Comparison of ENCODE assay signal across 29 cellular contexts in genomic region chr1:83516369-83516768, GRCh38.
DNase-seq lines count a peak whose midpoint lies in the region; ATAC-seq and TF ChIP-seq lines count a peak whose summit lies in the region.
"Had no signal": no experiment of that assay in that cellular context is flagged by ENCODE, and none has a peak within 500 bp of the region (broad histone marks: within the 10 kb centered on the region; RNA-seq: fewer than 3 reads in every experiment).

No MANE protein-coding gene starts in this region.

- H3K79me2 ChIP-seq in SK-N-SH (ENCODE audit: insufficient read depth): no peaks in the 10 kb centered on the region
- H3K79me2 ChIP-seq: parathyroid adenoma had no signal

- H3K36me3 Mint-ChIP-seq in activated naive CD8-positive, alpha-beta T cell: peaks cover 4% of the 10 kb centered on the region
- no peaks in the 10 kb centered on the region for H3K36me3 Mint-ChIP-seq in activated naive CD8-positive, alpha-beta T cell treated with anti-CD3 and anti-CD28 coated beads, Interleukin-2, amount 50 U/mL, for 24 hours (ENCODE audit: low read depth)
- no peaks in the 10 kb centered on the region for H3K36me3 Mint-ChIP-seq in nephron progenitor cell (ENCODE audit: low read depth)
- H3K36me3 Mint-ChIP-seq: CD4-positive, CD25-positive, alpha-beta regulatory T cell; natural killer cell had no signal

- H3K4me1 Mint-ChIP-seq in activated naive CD8-positive, alpha-beta T cell (ENCODE audit: low read depth): peaks cover 23% of the 10 kb centered on the region
- H3K4me1 Mint-ChIP-seq in activated naive CD8-positive, alpha-beta T cell treated with anti-CD3 and anti-CD28 coated beads, Interleukin-2, amount 50 U/mL, for 24 hours: peaks cover 20% of the 10 kb centered on the region
- H3K4me1 Mint-ChIP-seq in nephron progenitor cell: no peaks in the 10 kb centered on the region
- H3K4me1 Mint-ChIP-seq: natural killer cell, T-helper 17 cell had no signal

- no peak overlapping the region for H3K4me3 ChIP-seq in SK-N-SH (ENCODE audit: low read depth in 2 of 2, low read length in 1 of 2)
- no peak overlapping the region for H3K4me3 ChIP-seq in fibroblast of the aortic adventitia (ENCODE audit: low read depth, low read length)
- H3K4me3 ChIP-seq: dorsolateral prefrontal cortex, gastrocnemius medialis, K562, left ventricle myocardium inferior, SJCRH30, thoracic aorta had no signal

- TF ChIP-seq RAD21 in SK-N-SH (IDR thresholded peaks at IDR 0.05; ENCODE audit: low read length): no peak; the same call in 1 of the 2 replicates

- H3K4me3 Mint-ChIP-seq in activated naive CD8-positive, alpha-beta T cell: no peak overlapping the region
- no peak overlapping the region for H3K4me3 Mint-ChIP-seq in activated naive CD8-positive, alpha-beta T cell treated with anti-CD3 and anti-CD28 coated beads, Interleukin-2, amount 50 U/mL, for 24 hours
- H3K4me3 Mint-ChIP-seq in nephron progenitor cell: no peak overlapping the region
- H3K4me3 Mint-ChIP-seq: activated CD8-positive, alpha-beta memory T cell treated with anti-CD3 and anti-CD28 coated beads, Interleukin-2, amount 10 ng/mL, durations not matched to agents 7 days and 5 days; activated naive CD4-positive, alpha-beta T cell treated with anti-CD3 and anti-CD28 coated beads, Interleukin-2, amount 50 U/mL, for 24 hours; CD4-positive, CD25-positive, alpha-beta regulatory T cell; natural killer cell; T-helper 17 cell had no signal

- no peaks in the 10 kb centered on the region for H3K9me2 ChIP-seq in SK-N-SH

- no peak for ATAC-seq in activated naive CD8-positive, alpha-beta T cell treated with anti-CD3 and anti-CD28 coated beads, Interleukin-2, amount 50 U/mL, for 24 hours
- ATAC-seq in left ventricle myocardium superior: no peak
- ATAC-seq: gastrocnemius medialis, K562, natural killer cell, right cardiac atrium, T-helper 17 cell had no signal

- 34% methylated on average over 2 of the region's 2 CpGs for whole genome bisulfite sequencing in SK-N-SH (ENCODE audit: low lambda C conversion rate)

- peak overlapping the region; percentile 92 for H3K27ac Mint-ChIP-seq in activated naive CD8-positive, alpha-beta T cell
- H3K27ac Mint-ChIP-seq in activated naive CD8-positive, alpha-beta T cell treated with anti-CD3 and anti-CD28 coated beads, Interleukin-2, amount 50 U/mL, for 24 hours: no peak overlapping the region
- no peak overlapping the region for H3K27ac Mint-ChIP-seq in nephron progenitor cell
- H3K27ac Mint-ChIP-seq: CD4-positive, CD25-positive, alpha-beta regulatory T cell; natural killer cell; T-helper 17 cell had no signal

- H3F3A ChIP-seq in SK-N-SH (replicated peaks; ENCODE audit: insufficient read depth): no peaks in the 10 kb centered on the region

- no peak overlapping the region for H3K4me2 ChIP-seq in SK-N-SH

- no peaks in the 10 kb centered on the region for H3K27me3 ChIP-seq in SK-N-SH (ENCODE audit: insufficient read depth)
- H3K27me3 ChIP-seq: dorsolateral prefrontal cortex, gastrocnemius medialis had no signal

- intact Hi-C loops in left ventricle myocardium superior (cut with micrococcal nuclease): no loop called here

- CTCF ChIA-PET in SK-N-SH (lab: Yijun Ruan, JAX): no interaction called here

- H2AFZ ChIP-seq in SK-N-SH (ENCODE audit: low read depth): no peak overlapping the region
- H2AFZ ChIP-seq: parathyroid adenoma had no signal

- H3K27me3 Mint-ChIP-seq in activated naive CD8-positive, alpha-beta T cell: no peaks in the 10 kb centered on the region
- no peaks in the 10 kb centered on the region for H3K27me3 Mint-ChIP-seq in activated naive CD8-positive, alpha-beta T cell treated with anti-CD3 and anti-CD28 coated beads, Interleukin-2, amount 50 U/mL, for 24 hours
- no peaks in the 10 kb centered on the region for H3K27me3 Mint-ChIP-seq in nephron progenitor cell (ENCODE audit: low read depth, poor library complexity)
- H3K27me3 Mint-ChIP-seq: activated CD8-positive, alpha-beta memory T cell treated with anti-CD3 and anti-CD28 coated beads, Interleukin-2, amount 10 ng/mL, durations not matched to agents 7 days and 5 days; activated naive CD4-positive, alpha-beta T cell treated with anti-CD3 and anti-CD28 coated beads, Interleukin-2, amount 50 U/mL, for 24 hours; CD4-positive, CD25-positive, alpha-beta regulatory T cell; T-helper 17 cell had no signal

- H3K27ac ChIP-seq in SK-N-SH (ENCODE audit: low read depth in 2 of 2, low read length in 1 of 2): peak overlapping the region in 1 of 2 experiments; percentile 93; a peak in 2 of 4 replicates
- H3K27ac ChIP-seq: dorsolateral prefrontal cortex, gastrocnemius medialis, left ventricle myocardium inferior, parathyroid adenoma, SJCRH30, thoracic aorta had no signal

- H4K20me1 ChIP-seq in SK-N-SH (ENCODE audit: insufficient read depth): no peaks in the 10 kb centered on the region

- H3K9ac ChIP-seq in SK-N-SH: no peak overlapping the region
- H3K9ac ChIP-seq: parathyroid adenoma had no signal

- H3K9me3 ChIP-seq in SK-N-SH: no peaks in the 10 kb centered on the region
- H3K9me3 ChIP-seq: gastrocnemius medialis, left ventricle myocardium inferior, SJCRH30, thoracic aorta had no signal

- TF ChIP-seq EP300 in SK-N-SH (IDR thresholded peaks at IDR 0.05; ENCODE audit: borderline replicate concordance in 1 of 2, low read depth in 1 of 2, low read length in 1 of 2): peak in 1 of 2 experiments; percentile 56; a peak in 1 of 4 replicates

- POLR2A ChIA-PET in SK-N-SH (lab: Yijun Ruan, JAX): no interaction called here

- no peaks in the 10 kb centered on the region for H3K36me3 ChIP-seq in SK-N-SH (replicated peaks in 1 of 2; ENCODE audit: control insufficient read depth in 1 of 2, insufficient read depth in 2 of 2, low read length in 1 of 2)
- H3K36me3 ChIP-seq: gastrocnemius medialis, left ventricle myocardium inferior, SJCRH30, thoracic aorta had no signal

- no peak for DNase-seq in activated naive CD8-positive, alpha-beta T cell treated with anti-CD3 and anti-CD28 coated beads, Interleukin-2, amount 50 U/mL, for 24 hours
- DNase-seq in SK-N-SH (peak; percentile 11), fibroblast of the aortic adventitia (ENCODE audit: low read depth) (peak; percentile 33), stromal cell of bone marrow (ENCODE audit: low read depth) (peak; percentile 27), T-helper 1 cell (no peak), nephron progenitor cell (no peak), left ventricle myocardium superior (no peak)
- DNase-seq: activated CD8-positive, alpha-beta memory T cell treated with anti-CD3 and anti-CD28 coated beads, Interleukin-2, amount 10 ng/mL, durations not matched to agents 7 days and 5 days; central memory CD4-positive, alpha-beta T cell; dorsolateral prefrontal cortex; gastrocnemius medialis; GOT3; left ventricle myocardium inferior; MM.1S; natural killer cell; NCI-H1694; NCI-H526 treated with DMSO at 0.1 percent for 48 hours; right cardiac atrium; SJCRH30; stimulated activated CD4-positive, alpha-beta T cell treated with anti-CD3 and anti-CD28 coated beads, Interleukin-12 subunit alpha, Interleukin-12 subunit beta, amount 100 ng/mL, for 4 hours; stimulated activated CD4-positive, alpha-beta T cell treated with anti-CD3 and anti-CD28 coated beads, Interleukin-4, amount 100 ng/mL, for 24 hours; stimulated activated naive CD4-positive, alpha-beta T cell; T-helper 17 cell had no signal

- peaks cover 10% of the 10 kb centered on the region for H3K9me3 Mint-ChIP-seq in activated naive CD8-positive, alpha-beta T cell (ENCODE audit: low read depth)
- peaks cover 9% of the 10 kb centered on the region for H3K9me3 Mint-ChIP-seq in activated naive CD8-positive, alpha-beta T cell treated with anti-CD3 and anti-CD28 coated beads, Interleukin-2, amount 50 U/mL, for 24 hours
- no peaks in the 10 kb centered on the region for H3K9me3 Mint-ChIP-seq in nephron progenitor cell

- TF ChIP-seq CTCF in SK-N-SH (IDR thresholded peaks at IDR 0.05) (no peak), fibroblast of the aortic adventitia (IDR thresholded peaks at IDR 0.05; ENCODE audit: insufficient read depth, low read length) (no peak), nephron progenitor cell (IDR thresholded peaks at IDR 0.05) (no peak)

- H3K4me1 ChIP-seq in SK-N-SH (ENCODE audit: control insufficient read depth in 1 of 2, insufficient read depth in 2 of 2, low read depth in 1 of 2, low read length in 1 of 2): peaks cover 0 to 7% of the 10 kb centered on the region in 2 experiments; a peak in 2 of 4 replicates
- H3K4me1 ChIP-seq: gastrocnemius medialis, SJCRH30 had no signal

TF ChIP-seq in SK-N-SH, 30 proteins besides CTCF, POLR2A, EP300 and RAD21:
- TF ChIP-seq RCOR1 (IDR thresholded peaks at IDR 0.05; ENCODE audit: low read length) (no peak), ELF1 (IDR thresholded peaks at IDR 0.05) (no peak), NRF1 (IDR thresholded peaks at IDR 0.05; ENCODE audit: low read depth, low read length) (no peak), MEF2A (IDR thresholded peaks at IDR 0.05; ENCODE audit: borderline replicate concordance, low read depth) (no peak), TCF12 (IDR thresholded peaks at IDR 0.05) (peak; percentile 54; the same call in 1 of the 2 replicates)

Comparison
In these comparisons a context has a peak if more than half of its experiments do, and no peak if none do; other contexts are left out.
1. DNase-seq: peak in SK-N-SH (single experiment), fibroblast of the aortic adventitia (single experiment) and stromal cell of bone marrow (single experiment); none in activated naive CD8-positive, alpha-beta T cell treated with anti-CD3 and anti-CD28 coated beads, Interleukin-2, amount 50 U/mL, for 24 hours (single experiment), T-helper 1 cell (0 of 5), nephron progenitor cell (single experiment) and left ventricle myocardium superior (single experiment).